Comparison of ENCODE assay signal across 8 cellular contexts in genomic region chr1:8702121-8702520, GRCh38.
DNase-seq lines count a peak whose midpoint lies in the region; ATAC-seq and TF ChIP-seq lines count a peak whose summit lies in the region.

No MANE protein-coding gene starts in this region.

- no peaks in the 10 kb centered on the region for H3K9me3 Mint-ChIP-seq in T-cell
- no peaks in the 10 kb centered on the region for H3K9me3 Mint-ChIP-seq in osteocyte (ENCODE audit: unreplicated experiment)

- TF ChIP-seq CTCF in osteocyte (IDR thresholded peaks at IDR 0.05), result no peak

- H3K4me1 Mint-ChIP-seq in T-cell, result peaks cover 28 to 37% (median 31%) of the 10 kb centered on the region in 3 donors
- H3K4me1 Mint-ChIP-seq in osteocyte (ENCODE audit: unreplicated experiment), result peaks cover 59% of the 10 kb centered on the region

- no peak overlapping the region for H3K27ac Mint-ChIP-seq in T-cell
- peak overlapping the region; percentile 89 for H3K27ac Mint-ChIP-seq in osteocyte (ENCODE audit: unreplicated experiment)

- H3K36me3 Mint-ChIP-seq in T-cell (no peaks in the 10 kb centered on the region), osteocyte (ENCODE audit: unreplicated experiment) (peaks cover 1% of the 10 kb centered on the region)

- DNase-seq in DMS 273 (lab: John Stamatoyannopoulos, UW; ENCODE audit: unreplicated experiment) (peak; percentile 70), HT1080 (ENCODE audit: low read depth) (peak; percentile 31), T-cell (no peak), fibroblast of gingiva (ENCODE audit: low read depth) (peak; percentile 21), osteocyte (ENCODE audit: extremely low spot score, unreplicated experiment) (no peak)

- H3K27me3 Mint-ChIP-seq in T-cell (peaks cover 36 to 40% of the 10 kb centered on the region in 2 donors), osteocyte (ENCODE audit: unreplicated experiment) (no peaks in the 10 kb centered on the region)

- CTCF ChIA-PET in T-cell (lab: Charles Lee), result interaction anchor here (0.6 to 1.6 kb wide), 4 partner anchors 24 to 178 kb away, joined by 4 to 8 read pairs (median 4); no protein-coding TSS in a partner anchor

- H3K4me3 Mint-ChIP-seq in T-cell (peak overlapping the region; percentile 19 to 85 (median 51)), osteocyte (ENCODE audit: unreplicated experiment) (peak overlapping the region; percentile 79)

- ATAC-seq in T-cell (replicated peaks in 1 of 4) (no peak), GM19467 (IDR thresholded peaks at IDR 0.05; ENCODE audit: unreplicated experiment) (no peak), GM18498 (IDR thresholded peaks at IDR 0.05; ENCODE audit: unreplicated experiment) (no peak), GM21529 (IDR thresholded peaks at IDR 0.05; ENCODE audit: unreplicated experiment) (no peak)

- POLR2A ChIA-PET in T-cell (lab: Charles Lee), result interaction anchor here in 1 of 2 donors (0.7 kb wide), 1 partner anchor 176 kb away, joined by 3 read pairs; no protein-coding TSS in a partner anchor

Comparison
In these comparisons a context has a peak if more than half of its experiments do, and no peak if none do; other contexts are left out.
1. DNase-seq: peak in DMS 273 (single experiment), HT1080 (single experiment) and fibroblast of gingiva (single experiment); none in T-cell (0 of 34) and osteocyte (single experiment).